ENCODE assay signal across 25 cellular contexts in genomic region chr2:236946871-236947270, GRCh38.
DNase-seq lines count a peak whose midpoint lies in the region; ATAC-seq lines count a peak whose summit lies in the region.
"Had no signal": no experiment of that assay in that cellular context is flagged by ENCODE, and none has a peak within 500 bp of the region (broad histone marks: within the 10 kb centered on the region; RNA-seq: fewer than 3 reads in every experiment).

No MANE protein-coding gene starts in this region.

- ATAC-seq in left ventricle myocardium superior = peak; percentile 74
- no peak for ATAC-seq in stimulated activated effector memory CD8-positive, alpha-beta T cell treated with anti-CD3 and anti-CD28 coated beads, Interleukin-12 subunit alpha, Interleukin-12 subunit beta, amount 100 ng/mL, for 72 hours
- ATAC-seq: natural killer cell, Panc1 had no signal

- H3K9me3 ChIP-seq in mesodermal cell (ENCODE audit: control insufficient read depth, low read length) = no peaks in the 10 kb centered on the region
- H3K9me3 ChIP-seq: adrenal gland, SJSA1 had no signal

- DNase-seq in SK-MEL-5 (ENCODE audit: low read depth, low spot score) (peak; percentile 60), dermis microvascular lymphatic vessel endothelial cell (ENCODE audit: low read depth in 2 of 2) (peak; percentile 94 to 99), left ventricle myocardium superior (no peak), RKO (ENCODE audit: low spot score) (no peak), NCI-H2107 (lab: John Stamatoyannopoulos, UW) (no peak), COLO829 (ENCODE audit: low spot score) (no peak)
- no peak for DNase-seq in stimulated activated effector memory CD8-positive, alpha-beta T cell treated with anti-CD3 and anti-CD28 coated beads, Interleukin-12 subunit alpha, Interleukin-12 subunit beta, amount 100 ng/mL, for 72 hours (ENCODE audit: low spot score in 2 of 2)
- DNase-seq: ACHN; activated B cell treated with CpG ODN at 0.5 μM for 24 hours; activated naive CD4-positive, alpha-beta T cell treated with anti-CD3 and anti-CD28 coated beads for 36 hours; DMS153; natural killer cell; NCI-H1092; NCI-H187 treated with DMSO at 0.1 percent for 48 hours; NCI-H526 treated with DMSO at 0.1 percent for 48 hours; occipital lobe; T-helper 1 cell; trophoblast cell had no signal

- in situ Hi-C loops in SK-MEL-5 (cut with HindIII; ENCODE audit: low pct_unique_long_range_greater_than_20kb, low sequenced_read_pairs) = no loop called here

- intact Hi-C loops in left ventricle myocardium superior (cut with micrococcal nuclease) = no loop called here

- H3K27ac ChIP-seq in mesodermal cell (ENCODE audit: low read depth, low read length, severe bottlenecking) = peak overlapping the region; percentile 43
- H3K27ac ChIP-seq: adrenal gland, coronary artery, SJSA1 had no signal

- H3K4me3 Mint-ChIP-seq in stimulated activated effector memory CD8-positive, alpha-beta T cell treated with anti-CD3 and anti-CD28 coated beads, Interleukin-12 subunit alpha, Interleukin-12 subunit beta, amount 100 ng/mL, for 72 hours = no peak overlapping the region
- H3K4me3 Mint-ChIP-seq: activated B cell treated with CpG ODN at 0.5 μM for 24 hours; activated naive CD4-positive, alpha-beta T cell treated with anti-CD3 and anti-CD28 coated beads for 36 hours; IgD-negative memory B cell; memory B cell; natural killer cell had no signal

- H3K4me1 ChIP-seq in mesodermal cell (ENCODE audit: control insufficient read depth, insufficient read depth, low read length, poor library complexity, severe bottlenecking) = no peaks in the 10 kb centered on the region
- H3K4me1 ChIP-seq: adrenal gland, SJSA1 had no signal

- H3K4me1 Mint-ChIP-seq in stimulated activated effector memory CD8-positive, alpha-beta T cell treated with anti-CD3 and anti-CD28 coated beads, Interleukin-12 subunit alpha, Interleukin-12 subunit beta, amount 100 ng/mL, for 72 hours = no peaks in the 10 kb centered on the region
- H3K4me1 Mint-ChIP-seq: activated B cell treated with CpG ODN at 0.5 μM for 24 hours, IgD-negative memory B cell, natural killer cell had no signal

- H3K9me3 Mint-ChIP-seq in stimulated activated effector memory CD8-positive, alpha-beta T cell treated with anti-CD3 and anti-CD28 coated beads, Interleukin-12 subunit alpha, Interleukin-12 subunit beta, amount 100 ng/mL, for 72 hours = no peaks in the 10 kb centered on the region
- H3K9me3 Mint-ChIP-seq: natural killer cell had no signal

- WGBS in mesodermal cell (ENCODE audit: insufficient coverage in 2 of 2), 2 experiments = 62 to 71% methylated on average over 4 of the region's 4 CpGs

- no peaks in the 10 kb centered on the region for H3K36me3 Mint-ChIP-seq in stimulated activated effector memory CD8-positive, alpha-beta T cell treated with anti-CD3 and anti-CD28 coated beads, Interleukin-12 subunit alpha, Interleukin-12 subunit beta, amount 100 ng/mL, for 72 hours
- H3K36me3 Mint-ChIP-seq: memory B cell, natural killer cell had no signal

- H3K27ac Mint-ChIP-seq in stimulated activated effector memory CD8-positive, alpha-beta T cell treated with anti-CD3 and anti-CD28 coated beads, Interleukin-12 subunit alpha, Interleukin-12 subunit beta, amount 100 ng/mL, for 72 hours = no peak overlapping the region
- H3K27ac Mint-ChIP-seq: activated B cell treated with CpG ODN at 0.5 μM for 24 hours; activated naive CD4-positive, alpha-beta T cell treated with anti-CD3 and anti-CD28 coated beads for 36 hours; memory B cell; natural killer cell had no signal

- H3K4me3 ChIP-seq in mesodermal cell (ENCODE audit: extremely low read depth, insufficient read depth, low read length, poor library complexity, severe bottlenecking) = no peak overlapping the region
- H3K4me3 ChIP-seq: adrenal gland, coronary artery, SJSA1 had no signal

- H3K36me3 ChIP-seq in mesodermal cell (ENCODE audit: control insufficient read depth, insufficient read depth, low read length) = no peaks in the 10 kb centered on the region
- H3K36me3 ChIP-seq: adrenal gland, SJSA1 had no signal

Comparison
In these comparisons a context has a peak if more than half of its experiments do, and no peak if none do; other contexts are left out.
1. DNase-seq: peak in SK-MEL-5 (single experiment) and dermis microvascular lymphatic vessel endothelial cell (2 of 2); none in left ventricle myocardium superior (single experiment), stimulated activated effector memory CD8-positive, alpha-beta T cell treated with anti-CD3 and anti-CD28 coated beads, Interleukin-12 subunit alpha, Interleukin-12 subunit beta, amount 100 ng/mL, for 72 hours (0 of 2), RKO (single experiment), NCI-H2107 (single experiment) and COLO829 (single experiment).